In genomic region chr9:6757988-6758417, GRCh38 we compare ENCODE assay signal across 1 cellular context.
TF ChIP-seq lines count a peak whose summit lies in the region.

No MANE protein-coding gene starts in this region.

TF ChIP-seq in HepG2, 621 proteins besides CTCF, POLR2A, EP300 and RAD21 (continued from another document and continues in another):
- TF ChIP-seq PATZ1 (CRISPR knock-in tag; IDR thresholded peaks at IDR 0.05) (peak; percentile 49; the same call in 1 of the 2 replicates), GTF2F1 (IDR thresholded peaks at IDR 0.05; ENCODE audit: low read length) (no peak), HNF1B (CRISPR knock-in tag; IDR thresholded peaks at IDR 0.05) (no peak), ZNF777 (CRISPR knock-in tag; IDR thresholded peaks at IDR 0.05) (peak; percentile 95), ZNF839 (CRISPR knock-in tag; IDR thresholded peaks at IDR 0.05; ENCODE audit: borderline replicate concordance) (0 out of 2 replicates have a peak, but pooled peaks have one; percentile 19), GLI4 (CRISPR knock-in tag; IDR thresholded peaks at IDR 0.05; ENCODE audit: borderline replicate concordance) (peak; percentile 35; the same call in 1 of the 2 replicates), ZNF703 (CRISPR knock-in tag; IDR thresholded peaks at IDR 0.05; ENCODE audit: borderline replicate concordance) (no peak), ZNF574 (CRISPR knock-in tag; IDR thresholded peaks at IDR 0.05) (no peak; the same call in 1 of the 2 replicates), PRPF4 (IDR thresholded peaks at IDR 0.05; ENCODE audit: low read depth, low read length, poor library complexity, severe bottlenecking) (no peak), ZNF747 (CRISPR knock-in tag; IDR thresholded peaks at IDR 0.05; ENCODE audit: borderline replicate concordance) (no peak), PRDM4 (CRISPR knock-in tag; IDR thresholded peaks at IDR 0.05; ENCODE audit: borderline replicate concordance) (no peak), FOXA3 (CRISPR knock-in tag; IDR thresholded peaks at IDR 0.05) (no peak), SKI (IDR thresholded peaks at IDR 0.05; ENCODE audit: partially characterized antibody) (no peak), SAP130 (CRISPR knock-in tag; IDR thresholded peaks at IDR 0.05; ENCODE audit: low read depth) (peak; percentile 3), DMTF1 (CRISPR knock-in tag; IDR thresholded peaks at IDR 0.05) (no peak), SMC3 (IDR thresholded peaks at IDR 0.05; ENCODE audit: low read length) (no peak), NAIF1 (CRISPR knock-in tag; IDR thresholded peaks at IDR 0.05; ENCODE audit: borderline replicate concordance) (no peak), ZNF781 (CRISPR knock-in tag; IDR thresholded peaks at IDR 0.05; ENCODE audit: borderline replicate concordance, not compliant biosample characterization) (no peak), ZBTB21 (CRISPR knock-in tag; IDR thresholded peaks at IDR 0.05) (no peak), HOXA3 (CRISPR knock-in tag; IDR thresholded peaks at IDR 0.05) (no peak), ZNF891 (CRISPR knock-in tag; IDR thresholded peaks at IDR 0.05) (no peak), HOXA9 (CRISPR knock-in tag; IDR thresholded peaks at IDR 0.05; ENCODE audit: borderline replicate concordance) (peak; percentile 14; the same call in 1 of the 2 replicates), ZNF274 (CRISPR knock-in tag; IDR thresholded peaks at IDR 0.05) (peak; percentile 7; the same call in 1 of the 2 replicates), ZSCAN29 (CRISPR knock-in tag; conservative IDR thresholded peaks at IDR 0.05) (no peak), ZNF441 (CRISPR knock-in tag; IDR thresholded peaks at IDR 0.05; ENCODE audit: borderline replicate concordance) (0 out of 2 replicates have a peak, but pooled peaks have one; percentile 17), ZNF503 (CRISPR knock-in tag; IDR thresholded peaks at IDR 0.05) (no peak; the same call in 1 of the 2 replicates), ZFP36L2 (CRISPR knock-in tag; IDR thresholded peaks at IDR 0.05) (no peak), MXD4 (CRISPR knock-in tag; IDR thresholded peaks at IDR 0.05) (no peak), STAG1 (CRISPR knock-in tag; IDR thresholded peaks at IDR 0.05) (no peak), HINFP (CRISPR knock-in tag; IDR thresholded peaks at IDR 0.05; ENCODE audit: low read depth) (no peak; the same call in 1 of the 2 replicates), ZNF740 (CRISPR knock-in tag; IDR thresholded peaks at IDR 0.05) (0 out of 2 replicates have a peak, but pooled peaks have one; percentile 3), SOX6 (IDR thresholded peaks at IDR 0.05) (no peak), SOX6 (CRISPR knock-in tag; IDR thresholded peaks at IDR 0.05) (no peak), ARNTL (CRISPR knock-in tag; IDR thresholded peaks at IDR 0.05) (0 out of 2 replicates have a peak, but pooled peaks have one; percentile 14), ZNF20 (CRISPR knock-in tag; IDR thresholded peaks at IDR 0.05) (0 out of 2 replicates have a peak, but pooled peaks have one; percentile 82), ZBTB26 (CRISPR knock-in tag; IDR thresholded peaks at IDR 0.05; ENCODE audit: borderline replicate concordance) (no peak), TRAFD1 (CRISPR knock-in tag; IDR thresholded peaks at IDR 0.05; ENCODE audit: borderline replicate concordance) (no peak), ZNF704 (CRISPR knock-in tag; IDR thresholded peaks at IDR 0.05; ENCODE audit: borderline replicate concordance) (no peak; the same call in 1 of the 2 replicates), RARA (CRISPR knock-in tag; IDR thresholded peaks at IDR 0.05) (no peak), ZNF543 (CRISPR knock-in tag; IDR thresholded peaks at IDR 0.05) (peak; percentile 40), ZNF343 (CRISPR knock-in tag; IDR thresholded peaks at IDR 0.05) (no peak), MEIS2 (CRISPR knock-in tag; IDR thresholded peaks at IDR 0.05) (no peak), BRD4 (CRISPR knock-in tag; IDR thresholded peaks at IDR 0.05) (no peak; the same call in 1 of the 2 replicates), FLYWCH1 (CRISPR knock-in tag; IDR thresholded peaks at IDR 0.05) (no peak)
